ENCODE assay signal across 2 cellular contexts in the genomic region with DNA sequence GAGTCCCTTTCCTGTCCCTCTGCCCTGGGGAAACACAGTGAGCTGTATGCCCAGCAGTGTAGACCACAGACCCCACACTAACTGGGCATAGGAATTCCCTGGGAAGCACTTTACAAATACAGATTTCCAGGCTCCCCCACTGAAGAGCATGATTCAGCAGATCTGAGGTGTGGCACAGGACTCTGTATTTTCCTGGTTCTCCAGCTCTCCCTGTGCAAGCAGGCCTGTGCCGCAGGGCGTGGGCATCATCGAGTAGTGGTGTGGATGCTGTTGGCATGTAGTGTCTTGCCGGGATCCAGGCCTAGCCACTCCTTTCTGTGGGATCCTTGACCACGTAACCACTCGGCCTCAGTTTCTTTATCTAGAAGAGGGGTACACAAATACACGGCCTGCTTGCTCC.
TF ChIP-seq lines count a peak whose summit lies in the region.

No MANE protein-coding gene starts in this region.

TF ChIP-seq in IMR-90, 13 proteins besides CTCF, POLR2A, EP300 and RAD21:
- TF ChIP-seq MAZ (IDR thresholded peaks at IDR 0.05; ENCODE audit: borderline replicate concordance, low read depth, low read length) (no peak), BHLHE40 (IDR thresholded peaks at IDR 0.05; ENCODE audit: low read depth, low read length) (no peak), RCOR1 (IDR thresholded peaks at IDR 0.05; ENCODE audit: insufficient replicate concordance, low read length) (no peak), CEBPB (IDR thresholded peaks at IDR 0.05; ENCODE audit: low read depth, low read length) (no peak), NFE2L2 (IDR thresholded peaks at IDR 0.05; ENCODE audit: low read depth, low read length) (0 out of 2 replicates have a peak, but pooled peaks have one; percentile 48)

TF ChIP-seq in K562, 482 proteins besides CTCF, POLR2A, EP300 and RAD21:
- TF ChIP-seq, protein P1, sequence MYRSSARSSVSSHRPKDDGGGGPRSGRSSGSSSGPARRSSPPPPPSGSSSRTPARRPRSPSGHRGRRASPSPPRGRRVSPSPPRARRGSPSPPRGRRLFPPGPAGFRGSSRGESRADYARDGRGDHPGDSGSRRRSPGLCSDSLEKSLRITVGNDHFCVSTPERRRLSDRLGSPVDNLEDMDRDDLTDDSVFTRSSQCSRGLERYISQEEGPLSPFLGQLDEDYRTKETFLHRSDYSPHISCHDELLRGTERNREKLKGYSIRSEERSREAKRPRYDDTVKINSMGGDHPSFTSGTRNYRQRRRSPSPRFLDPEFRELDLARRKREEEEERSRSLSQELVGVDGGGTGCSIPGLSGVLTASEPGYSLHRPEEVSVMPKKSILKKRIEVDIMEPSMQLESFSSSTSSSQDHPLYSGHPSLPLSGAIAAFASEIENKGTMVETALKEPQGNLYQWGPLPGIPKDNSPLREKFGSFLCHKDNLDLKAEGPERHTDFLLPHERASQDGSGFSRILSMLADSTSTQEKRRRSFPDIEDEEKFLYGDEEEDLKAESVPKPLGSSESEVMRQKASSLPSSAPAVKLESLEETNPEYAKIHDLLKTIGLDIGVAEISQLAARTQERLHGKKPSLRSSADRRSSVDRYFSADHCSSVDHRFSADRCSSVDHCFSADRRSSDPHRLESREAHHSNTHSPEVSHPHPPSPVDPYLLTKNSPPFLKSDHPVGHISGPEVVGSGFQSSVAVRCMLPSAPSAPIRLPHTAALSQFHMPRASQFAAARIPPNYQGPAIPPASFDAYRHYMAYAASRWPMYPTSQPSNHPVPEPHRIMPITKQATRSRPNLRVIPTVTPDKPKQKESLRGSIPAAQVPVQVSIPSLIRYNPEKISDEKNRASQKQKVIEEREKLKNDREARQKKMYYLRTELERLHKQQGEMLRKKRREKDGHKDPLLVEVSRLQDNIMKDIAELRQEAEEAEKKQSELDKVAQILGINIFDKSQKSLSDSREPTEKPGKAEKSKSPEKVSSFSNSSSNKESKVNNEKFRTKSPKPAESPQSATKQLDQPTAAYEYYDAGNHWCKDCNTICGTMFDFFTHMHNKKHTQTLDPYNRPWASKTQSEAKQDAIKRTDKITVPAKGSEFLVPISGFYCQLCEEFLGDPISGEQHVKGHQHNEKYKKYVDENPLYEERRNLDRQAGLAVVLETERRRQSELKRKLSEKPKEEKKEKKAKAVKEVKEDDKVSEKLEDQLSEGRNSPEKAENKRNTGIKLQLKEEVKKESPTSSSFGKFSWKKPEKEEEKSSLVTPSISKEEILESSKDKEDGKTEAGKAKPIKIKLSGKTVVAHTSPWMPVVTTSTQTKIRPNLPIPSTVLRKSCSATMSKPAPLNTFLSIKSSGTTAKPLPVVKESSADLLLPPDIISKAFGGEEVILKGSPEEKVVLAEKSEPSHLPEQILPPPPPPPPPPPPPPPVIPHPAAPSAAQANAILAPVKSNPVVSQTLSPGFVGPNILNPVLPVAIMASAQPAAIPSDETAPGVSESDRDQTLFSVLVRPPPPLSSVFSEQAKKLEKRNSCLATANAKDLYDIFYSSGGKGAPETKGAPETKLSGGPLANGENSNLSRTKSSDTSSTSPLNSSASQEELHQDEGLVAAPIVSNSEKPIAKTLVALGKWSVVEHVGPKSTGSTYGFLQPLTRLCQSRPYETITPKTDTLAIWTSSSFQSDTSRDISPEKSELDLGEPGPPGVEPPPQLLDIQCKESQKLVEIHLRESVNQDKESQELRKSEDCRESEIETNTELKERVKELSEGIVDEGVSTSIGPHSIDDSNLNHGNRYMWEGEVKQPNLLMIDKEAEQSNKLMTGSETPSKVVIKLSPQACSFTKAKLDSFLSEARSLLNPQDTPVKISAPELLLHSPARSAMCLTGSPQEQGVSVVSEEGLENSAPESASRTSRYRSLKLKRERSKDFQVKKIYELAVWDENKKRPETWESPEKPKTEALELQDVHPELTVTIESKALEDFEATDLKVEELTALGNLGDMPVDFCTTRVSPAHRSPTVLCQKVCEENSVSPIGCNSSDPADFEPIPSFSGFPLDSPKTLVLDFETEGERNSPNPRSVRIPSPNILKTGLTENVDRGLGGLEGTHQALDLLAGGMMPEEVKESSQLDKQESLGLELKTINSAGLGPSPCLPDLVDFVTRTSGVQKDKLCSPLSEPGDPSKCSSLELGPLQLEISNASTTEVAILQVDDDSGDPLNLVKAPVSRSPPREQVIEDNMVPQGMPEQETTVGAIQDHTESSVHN (IDR thresholded peaks at IDR 0.05; ENCODE audit: borderline replicate concordance in 1 of 2, low read depth in 1 of 2): no peak
- TF ChIP-seq ZNF282 (CRISPR knock-in tag; IDR thresholded peaks at IDR 0.05): no peak
- TF ChIP-seq PTTG1 (tag; IDR thresholded peaks at IDR 0.05; ENCODE audit: low read depth): no peak
- TF ChIP-seq ZNF316 (IDR thresholded peaks at IDR 0.05): peak; percentile 19; the same call in 1 of the 2 replicates
- no peak for TF ChIP-seq U2AF1 (optimal IDR thresholded peaks at IDR 0.05; ENCODE audit: low read depth, low read length)
- TF ChIP-seq RB1 (IDR thresholded peaks at IDR 0.05; ENCODE audit: low read depth): no peak
- TF ChIP-seq NFE2 (IDR thresholded peaks at IDR 0.05; ENCODE audit: low read depth): peak; percentile 58; the same call in 1 of the 2 replicates
- TF ChIP-seq CAMTA2 (CRISPR knock-in tag; conservative IDR thresholded peaks at IDR 0.05): no peak
- peak; percentile 44; the same call in 1 of the 2 replicates for TF ChIP-seq MAFG (tag; conservative IDR thresholded peaks at IDR 0.05)
- no peak for TF ChIP-seq PRMT5 (CRISPR knock-in tag; IDR thresholded peaks at IDR 0.05)
- peak; percentile 35; the same call in 1 of the 2 replicates for TF ChIP-seq C11orf30 (IDR thresholded peaks at IDR 0.05; ENCODE audit: low read depth)
- no peak for TF ChIP-seq SRSF7 (optimal IDR thresholded peaks at IDR 0.05; ENCODE audit: low read depth, low read length)
- TF ChIP-seq TGIF2 (CRISPR knock-in tag; IDR thresholded peaks at IDR 0.05): no peak
- TF ChIP-seq ZNF197 (CRISPR knock-in tag; IDR thresholded peaks at IDR 0.05; ENCODE audit: low read depth): no peak
- TF ChIP-seq, protein P2, sequence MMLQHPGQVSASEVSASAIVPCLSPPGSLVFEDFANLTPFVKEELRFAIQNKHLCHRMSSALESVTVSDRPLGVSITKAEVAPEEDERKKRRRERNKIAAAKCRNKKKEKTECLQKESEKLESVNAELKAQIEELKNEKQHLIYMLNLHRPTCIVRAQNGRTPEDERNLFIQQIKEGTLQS (IDR thresholded peaks at IDR 0.05): no peak
- TF ChIP-seq, protein P2 (CRISPR knock-in tag; conservative IDR thresholded peaks at IDR 0.05): no peak
- TF ChIP-seq, protein P3, sequence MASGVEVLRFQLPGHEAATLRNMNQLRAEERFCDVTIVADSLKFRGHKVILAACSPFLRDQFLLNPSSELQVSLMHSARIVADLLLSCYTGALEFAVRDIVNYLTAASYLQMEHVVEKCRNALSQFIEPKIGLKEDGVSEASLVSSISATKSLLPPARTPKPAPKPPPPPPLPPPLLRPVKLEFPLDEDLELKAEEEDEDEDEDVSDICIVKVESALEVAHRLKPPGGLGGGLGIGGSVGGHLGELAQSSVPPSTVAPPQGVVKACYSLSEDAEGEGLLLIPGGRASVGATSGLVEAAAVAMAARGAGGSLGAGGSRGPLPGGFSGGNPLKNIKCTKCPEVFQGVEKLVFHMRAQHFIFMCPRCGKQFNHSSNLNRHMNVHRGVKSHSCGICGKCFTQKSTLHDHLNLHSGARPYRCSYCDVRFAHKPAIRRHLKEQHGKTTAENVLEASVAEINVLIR (CRISPR knock-in tag; IDR thresholded peaks at IDR 0.05): no peak
- no peak for TF ChIP-seq MTA1 (IDR thresholded peaks at IDR 0.05; ENCODE audit: borderline replicate concordance)
- no peak for TF ChIP-seq ADNP (tag; IDR thresholded peaks at IDR 0.05)
- TF ChIP-seq KLF10 (CRISPR knock-in tag; IDR thresholded peaks at IDR 0.05): no peak
- TF ChIP-seq, protein P4, sequence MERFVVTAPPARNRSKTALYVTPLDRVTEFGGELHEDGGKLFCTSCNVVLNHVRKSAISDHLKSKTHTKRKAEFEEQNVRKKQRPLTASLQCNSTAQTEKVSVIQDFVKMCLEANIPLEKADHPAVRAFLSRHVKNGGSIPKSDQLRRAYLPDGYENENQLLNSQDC (CRISPR knock-in tag; IDR thresholded peaks at IDR 0.05): no peak
- TF ChIP-seq, protein P5, sequence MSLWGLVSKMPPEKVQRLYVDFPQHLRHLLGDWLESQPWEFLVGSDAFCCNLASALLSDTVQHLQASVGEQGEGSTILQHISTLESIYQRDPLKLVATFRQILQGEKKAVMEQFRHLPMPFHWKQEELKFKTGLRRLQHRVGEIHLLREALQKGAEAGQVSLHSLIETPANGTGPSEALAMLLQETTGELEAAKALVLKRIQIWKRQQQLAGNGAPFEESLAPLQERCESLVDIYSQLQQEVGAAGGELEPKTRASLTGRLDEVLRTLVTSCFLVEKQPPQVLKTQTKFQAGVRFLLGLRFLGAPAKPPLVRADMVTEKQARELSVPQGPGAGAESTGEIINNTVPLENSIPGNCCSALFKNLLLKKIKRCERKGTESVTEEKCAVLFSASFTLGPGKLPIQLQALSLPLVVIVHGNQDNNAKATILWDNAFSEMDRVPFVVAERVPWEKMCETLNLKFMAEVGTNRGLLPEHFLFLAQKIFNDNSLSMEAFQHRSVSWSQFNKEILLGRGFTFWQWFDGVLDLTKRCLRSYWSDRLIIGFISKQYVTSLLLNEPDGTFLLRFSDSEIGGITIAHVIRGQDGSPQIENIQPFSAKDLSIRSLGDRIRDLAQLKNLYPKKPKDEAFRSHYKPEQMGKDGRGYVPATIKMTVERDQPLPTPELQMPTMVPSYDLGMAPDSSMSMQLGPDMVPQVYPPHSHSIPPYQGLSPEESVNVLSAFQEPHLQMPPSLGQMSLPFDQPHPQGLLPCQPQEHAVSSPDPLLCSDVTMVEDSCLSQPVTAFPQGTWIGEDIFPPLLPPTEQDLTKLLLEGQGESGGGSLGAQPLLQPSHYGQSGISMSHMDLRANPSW (CRISPR knock-in tag; IDR thresholded peaks at IDR 0.05): no peak
- no peak for TF ChIP-seq POLR2AphosphoS2 (IDR thresholded peaks at IDR 0.05; ENCODE audit: low read length)
- no peak for TF ChIP-seq ETV6 (IDR thresholded peaks at IDR 0.05; ENCODE audit: borderline replicate concordance in 1 of 2, low read depth in 2 of 2, low read length in 1 of 2)
- TF ChIP-seq ETV6 (CRISPR knock-in tag; IDR thresholded peaks at IDR 0.05; ENCODE audit: borderline replicate concordance): no peak
